In genomic region chr3:51904034-51904823, GRCh38 we compare ENCODE assay signal across 2 cellular contexts.
TF ChIP-seq lines count a peak whose summit lies in the region.

No MANE protein-coding gene starts in this region.

TF ChIP-seq in A549, 52 proteins besides CTCF, POLR2A, EP300 and RAD21:
- TF ChIP-seq MAFK (IDR thresholded peaks at IDR 0.05; ENCODE audit: partially characterized antibody) (peak; percentile 78), JUNB (IDR thresholded peaks at IDR 0.05) (no peak), NFE2L2 (conservative IDR thresholded peaks at IDR 0.05; ENCODE audit: low read length) (peak; percentile 40; the same call in 1 of the 2 replicates)

TF ChIP-seq in IMR-90, 13 proteins besides CTCF, POLR2A, EP300 and RAD21:
- TF ChIP-seq, protein P1, sequence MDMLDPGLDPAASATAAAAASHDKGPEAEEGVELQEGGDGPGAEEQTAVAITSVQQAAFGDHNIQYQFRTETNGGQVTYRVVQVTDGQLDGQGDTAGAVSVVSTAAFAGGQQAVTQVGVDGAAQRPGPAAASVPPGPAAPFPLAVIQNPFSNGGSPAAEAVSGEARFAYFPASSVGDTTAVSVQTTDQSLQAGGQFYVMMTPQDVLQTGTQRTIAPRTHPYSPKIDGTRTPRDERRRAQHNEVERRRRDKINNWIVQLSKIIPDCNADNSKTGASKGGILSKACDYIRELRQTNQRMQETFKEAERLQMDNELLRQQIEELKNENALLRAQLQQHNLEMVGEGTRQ (IDR thresholded peaks at IDR 0.05; ENCODE audit: low read depth, low read length): no peak
- peak; percentile 76 for TF ChIP-seq MAFK (IDR thresholded peaks at IDR 0.05; ENCODE audit: low read depth, low read length)
- TF ChIP-seq NFE2L2 (IDR thresholded peaks at IDR 0.05; ENCODE audit: low read depth, low read length): peak; percentile 66
